In the genomic region with DNA sequence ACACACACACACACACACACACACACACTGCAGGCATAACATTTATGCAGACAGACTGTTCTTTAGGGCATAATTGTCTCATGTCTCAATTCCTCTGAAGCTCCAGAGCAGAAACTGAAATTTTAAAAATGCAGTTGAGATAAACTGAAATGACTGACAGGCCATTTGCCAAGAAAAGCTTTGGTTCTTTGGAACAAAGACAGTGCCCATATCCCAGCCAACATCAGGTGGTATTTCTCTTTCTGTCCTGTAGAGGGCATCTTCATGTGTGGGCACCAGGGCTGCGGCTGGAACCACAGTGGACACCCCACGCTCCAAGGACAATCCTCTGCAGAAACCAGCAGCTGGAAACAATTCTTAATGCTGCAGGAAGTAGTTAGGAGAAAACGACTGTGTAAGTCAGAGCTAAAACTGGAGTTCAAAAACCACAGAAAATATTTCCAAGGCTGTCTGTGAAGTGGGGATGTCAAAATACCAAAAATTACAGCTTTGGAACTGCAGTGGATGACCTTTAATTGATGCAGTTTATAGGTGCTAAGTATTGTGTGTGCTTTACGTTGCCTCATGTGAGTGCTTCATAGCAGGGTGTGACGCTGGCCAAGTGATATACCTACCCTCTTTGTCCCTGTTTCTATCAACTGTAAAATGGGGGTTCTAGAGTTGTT, we compare ENCODE assay signal across 9 cellular contexts. TPM values are rescaled to one million over a fixed set of nuclear protein-coding genes. Genes with fewer than 3 reads are reported as not detected.
DNase-seq lines count a peak whose midpoint lies in the region; ATAC-seq and TF ChIP-seq lines count a peak whose summit lies in the region.
"Had no signal": no experiment of that assay in that cellular context is flagged by ENCODE, and none has a peak within 500 bp of the region (broad histone marks: within the 10 kb centered on the region; RNA-seq: fewer than 3 reads in every experiment).

No MANE protein-coding gene starts in this region.

- TF ChIP-seq CTCF in NB4 (IDR thresholded peaks at IDR 0.05; ENCODE audit: low read depth, low read length) (peak; percentile 69), astrocyte of the cerebellum (IDR thresholded peaks at IDR 0.05; ENCODE audit: low read depth, low read length, missing control alignments) (peak; percentile 20)

- H3K4me3 ChIP-seq in NB4 (ENCODE audit: low read depth, low read length): no peak overlapping the region
- H3K4me3 ChIP-seq in astrocyte of the cerebellum (ENCODE audit: low read depth, low read length): no peak overlapping the region

- no peak for ATAC-seq in HG03460 (IDR thresholded peaks at IDR 0.05; ENCODE audit: unreplicated experiment)
- ATAC-seq: right cardiac atrium had no signal

- in situ Hi-C loops in astrocyte of the cerebellum (cut with HindIII; ENCODE audit: low sequenced_read_pairs): no loop called here

- DNase-seq in SHP77 (lab: John Stamatoyannopoulos, UW) (peak; percentile 13 to 42), SHP77 treated with DMSO at 0.1 percent for 48 hours (lab: John Stamatoyannopoulos, UW) (no peak), NB4 (ENCODE audit: low read depth) (peak; percentile 77), astrocyte of the cerebellum (ENCODE audit: low read depth) (no peak), lung microvascular endothelial cell (ENCODE audit: low read depth in 2 of 2) (peak; percentile 51 to 74), DMS79 (lab: John Stamatoyannopoulos, UW) (no peak), NCI-H1417 treated with DMSO at 0.1 percent for 48 hours (lab: John Stamatoyannopoulos, UW) (no peak)

- TF ChIP-seq POLR2A in NB4 (IDR thresholded peaks at IDR 0.05; ENCODE audit: extremely low read depth, insufficient read length): no peak

RNA-seq across cellular contexts. Expression of gene MEFV, which starts 10.6 kb away (rescaled TPM):
- not detected in 2 replicates for total RNA-seq in lung microvascular endothelial cell

RNA-seq across cellular contexts. Expression of gene ZNF263, which starts 16.3 kb away (rescaled TPM):
- total RNA-seq in lung microvascular endothelial cell: 28.5 and 43.5 TPM in 2 replicates

RNA-seq across cellular contexts. Expression of gene ZNF200, which starts 32.0 kb away (rescaled TPM):
- 7.0 and 10.1 TPM in 2 replicates for total RNA-seq in lung microvascular endothelial cell

RNA-seq across cellular contexts. Expression of gene TIGD7, which starts 38.2 kb away (rescaled TPM):
- total RNA-seq in lung microvascular endothelial cell: 1.7 and 3.2 TPM in 2 replicates

RNA-seq across cellular contexts. Expression of gene ZNF75A, which starts 38.3 kb away (rescaled TPM):
- 9.6 and 13.3 TPM in 2 replicates for total RNA-seq in lung microvascular endothelial cell

Comparison
In these comparisons a context has a peak if more than half of its experiments do, and no peak if none do; other contexts are left out.
1. DNase-seq: peak in SHP77 (2 of 2), NB4 (single experiment) and lung microvascular endothelial cell (2 of 2); none in SHP77 treated with DMSO at 0.1 percent for 48 hours (single experiment), astrocyte of the cerebellum (single experiment), DMS79 (single experiment) and NCI-H1417 treated with DMSO at 0.1 percent for 48 hours (single experiment).